ENCODE assay signal across 1 cellular context in the genomic region with DNA sequence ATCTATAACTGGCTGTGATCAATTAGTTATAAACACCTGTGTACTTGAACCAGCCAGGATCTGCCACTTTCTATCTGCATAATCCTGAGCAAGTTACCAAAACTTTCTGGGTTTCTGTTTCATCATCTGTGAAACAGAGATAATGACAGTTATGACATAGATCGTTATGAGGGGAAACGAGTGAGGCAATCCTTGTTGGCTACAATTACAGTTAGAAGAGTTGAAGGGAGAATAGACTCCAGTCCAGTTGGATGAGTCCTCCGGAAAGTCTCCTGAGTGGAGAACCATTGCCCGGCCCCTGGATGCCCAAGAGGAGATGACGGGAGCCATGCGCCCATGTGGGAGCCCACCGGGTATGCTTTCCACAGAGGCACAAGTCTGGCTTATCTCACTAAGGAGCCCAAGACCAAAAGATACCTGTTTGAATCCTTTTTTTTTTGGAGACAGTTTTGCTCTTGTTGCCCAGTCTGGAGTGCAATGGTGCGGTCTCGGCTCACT.
TF ChIP-seq lines count a peak whose summit lies in the region.

No MANE protein-coding gene starts in this region.

TF ChIP-seq in HEK293, 187 proteins besides CTCF, POLR2A, EP300 and RAD21 (continued from another document):
- no peak for TF ChIP-seq FEZF1 (tag by site-specific recombination; IDR thresholded peaks at IDR 0.05)
- TF ChIP-seq, protein P1, sequence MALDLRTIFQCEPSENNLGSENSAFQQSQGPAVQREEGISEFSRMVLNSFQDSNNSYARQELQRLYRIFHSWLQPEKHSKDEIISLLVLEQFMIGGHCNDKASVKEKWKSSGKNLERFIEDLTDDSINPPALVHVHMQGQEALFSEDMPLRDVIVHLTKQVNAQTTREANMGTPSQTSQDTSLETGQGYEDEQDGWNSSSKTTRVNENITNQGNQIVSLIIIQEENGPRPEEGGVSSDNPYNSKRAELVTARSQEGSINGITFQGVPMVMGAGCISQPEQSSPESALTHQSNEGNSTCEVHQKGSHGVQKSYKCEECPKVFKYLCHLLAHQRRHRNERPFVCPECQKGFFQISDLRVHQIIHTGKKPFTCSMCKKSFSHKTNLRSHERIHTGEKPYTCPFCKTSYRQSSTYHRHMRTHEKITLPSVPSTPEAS (tag by site-specific recombination; IDR thresholded peaks at IDR 0.05) = no peak
- no peak for TF ChIP-seq ZNF155 (tag by site-specific recombination; IDR thresholded peaks at IDR 0.05)
- no peak for TF ChIP-seq GLIS2 (tag by site-specific recombination; IDR thresholded peaks at IDR 0.05)
- TF ChIP-seq, protein P2, sequence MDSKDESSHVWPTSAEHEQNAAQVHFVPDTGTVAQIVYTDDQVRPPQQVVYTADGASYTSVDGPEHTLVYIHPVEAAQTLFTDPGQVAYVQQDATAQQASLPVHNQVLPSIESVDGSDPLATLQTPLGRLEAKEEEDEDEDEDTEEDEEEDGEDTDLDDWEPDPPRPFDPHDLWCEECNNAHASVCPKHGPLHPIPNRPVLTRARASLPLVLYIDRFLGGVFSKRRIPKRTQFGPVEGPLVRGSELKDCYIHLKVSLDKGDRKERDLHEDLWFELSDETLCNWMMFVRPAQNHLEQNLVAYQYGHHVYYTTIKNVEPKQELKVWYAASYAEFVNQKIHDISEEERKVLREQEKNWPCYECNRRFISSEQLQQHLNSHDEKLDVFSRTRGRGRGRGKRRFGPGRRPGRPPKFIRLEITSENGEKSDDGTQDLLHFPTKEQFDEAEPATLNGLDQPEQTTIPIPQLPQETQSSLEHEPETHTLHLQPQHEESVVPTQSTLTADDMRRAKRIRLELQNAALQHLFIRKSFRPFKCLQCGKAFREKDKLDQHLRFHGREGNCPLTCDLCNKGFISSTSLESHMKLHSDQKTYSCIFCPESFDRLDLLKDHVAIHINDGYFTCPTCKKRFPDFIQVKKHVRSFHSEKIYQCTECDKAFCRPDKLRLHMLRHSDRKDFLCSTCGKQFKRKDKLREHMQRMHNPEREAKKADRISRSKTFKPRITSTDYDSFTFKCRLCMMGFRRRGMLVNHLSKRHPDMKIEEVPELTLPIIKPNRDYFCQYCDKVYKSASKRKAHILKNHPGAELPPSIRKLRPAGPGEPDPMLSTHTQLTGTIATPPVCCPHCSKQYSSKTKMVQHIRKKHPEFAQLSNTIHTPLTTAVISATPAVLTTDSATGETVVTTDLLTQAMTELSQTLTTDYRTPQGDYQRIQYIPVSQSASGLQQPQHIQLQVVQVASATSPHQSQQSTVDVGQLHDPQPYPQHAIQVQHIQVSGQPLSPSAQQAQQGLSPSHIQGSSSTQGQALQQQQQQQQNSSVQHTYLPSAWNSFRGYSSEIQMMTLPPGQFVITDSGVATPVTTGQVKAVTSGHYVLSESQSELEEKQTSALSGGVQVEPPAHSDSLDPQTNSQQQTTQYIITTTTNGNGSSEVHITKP (tag by site-specific recombination; IDR thresholded peaks at IDR 0.05) = peak; percentile 66
- no peak for TF ChIP-seq PRDM6 (tag by site-specific recombination; IDR thresholded peaks at IDR 0.05)
- no peak for TF ChIP-seq ZFHX2 (tag by site-specific recombination; conservative IDR thresholded peaks at IDR 0.05)
- TF ChIP-seq BCL6B (tag by site-specific recombination; IDR thresholded peaks at IDR 0.05) = no peak
- no peak for TF ChIP-seq YY2 (tag by site-specific recombination; IDR thresholded peaks at IDR 0.05)
- TF ChIP-seq ZBTB44 (tag by site-specific recombination; IDR thresholded peaks at IDR 0.05) = no peak
- no peak for TF ChIP-seq ZNF121 (tag by site-specific recombination; IDR thresholded peaks at IDR 0.05)
- TF ChIP-seq HIC1 (tag by site-specific recombination; IDR thresholded peaks at IDR 0.05) = no peak
- TF ChIP-seq ZNF571 (tag by site-specific recombination; IDR thresholded peaks at IDR 0.05) = no peak
- TF ChIP-seq ZNF221 (tag by site-specific recombination; IDR thresholded peaks at IDR 0.05; ENCODE audit: borderline replicate concordance) = no peak
- TF ChIP-seq ZNF843 (tag by site-specific recombination; IDR thresholded peaks at IDR 0.05) = no peak
- TF ChIP-seq ZNF558 (tag by site-specific recombination; IDR thresholded peaks at IDR 0.05) = no peak
- peak; percentile 87 for TF ChIP-seq ZNF629 (tag by site-specific recombination; IDR thresholded peaks at IDR 0.05)
- no peak for TF ChIP-seq ZNF416 (tag by site-specific recombination; IDR thresholded peaks at IDR 0.05)
- TF ChIP-seq ZNF580 (tag by site-specific recombination; IDR thresholded peaks at IDR 0.05) = no peak
